Comparison of ENCODE assay signal across 9 cellular contexts in genomic region chr13:21557995-21558394, GRCh38. TPM values are rescaled to one million over a fixed set of nuclear protein-coding genes. Genes with fewer than 3 reads are reported as not detected.
DNase-seq lines count a peak whose midpoint lies in the region; ATAC-seq and TF ChIP-seq lines count a peak whose summit lies in the region.
"Had no signal": no experiment of that assay in that cellular context is flagged by ENCODE, and none has a peak within 500 bp of the region (broad histone marks: within the 10 kb centered on the region; RNA-seq: fewer than 3 reads in every experiment).

No MANE protein-coding gene starts in this region.

- H3K4me3 ChIP-seq in right atrium auricular region (no peak overlapping the region), LNCaP clone FGC (ENCODE audit: low read depth, low read length) (no peak overlapping the region), smooth muscle cell (no peak overlapping the region), upper lobe of left lung (no peak overlapping the region)

- H3K79me2 ChIP-seq in smooth muscle cell (ENCODE audit: low read depth): no peaks in the 10 kb centered on the region

- H3K27ac Mint-ChIP-seq in chondrocyte (ENCODE audit: unreplicated experiment): no peak overlapping the region

- no peaks in the 10 kb centered on the region for H3K9me3 ChIP-seq in right atrium auricular region
- H3K9me3 ChIP-seq in smooth muscle cell (replicated peaks; ENCODE audit: low read depth): no peaks in the 10 kb centered on the region
- H3K9me3 ChIP-seq in upper lobe of left lung: no peaks in the 10 kb centered on the region

- H3K4me1 ChIP-seq in right atrium auricular region (no peaks in the 10 kb centered on the region), smooth muscle cell (ENCODE audit: low read depth) (no peaks in the 10 kb centered on the region), upper lobe of left lung (peaks cover 0 to 9% (median 5%) of the 10 kb centered on the region in 4 donors)

- peaks cover 13% of the 10 kb centered on the region for H3K36me3 Mint-ChIP-seq in chondrocyte (ENCODE audit: low read depth)

- 40% methylated on average over 2 of the region's 2 CpGs for WGBS in smooth muscle cell (ENCODE audit: low lambda C conversion rate)
- 81 to 85% methylated on average over 2 of the region's 2 CpGs for WGBS in upper lobe of left lung, 2 donors

- ATAC-seq in Right ventricle myocardium superior (ENCODE audit: poor library complexity) (peak; percentile 70), upper lobe of left lung (ENCODE audit: low FRiP score in 2 of 2) (no peak)

- H3K9ac ChIP-seq in smooth muscle cell (ENCODE audit: low read depth): no peak overlapping the region

- H3K36me3 ChIP-seq in right atrium auricular region (no peaks in the 10 kb centered on the region), smooth muscle cell (ENCODE audit: low read depth) (peaks cover 8% of the 10 kb centered on the region), upper lobe of left lung (peaks cover 0 to 7% (median 2%) of the 10 kb centered on the region in 4 donors)

- TF ChIP-seq CTCF in right atrium auricular region (IDR thresholded peaks at IDR 0.05) (peak in 1 of 2 donors; percentile 60), LNCaP clone FGC (IDR thresholded peaks at IDR 0.05; ENCODE audit: control insufficient read depth, extremely low read depth, insufficient read depth) (peak; percentile 55), chondrocyte (IDR thresholded peaks at IDR 0.05) (peak; percentile 66), smooth muscle cell (IDR thresholded peaks at IDR 0.05; ENCODE audit: borderline replicate concordance, insufficient read depth, poor library complexity, severe bottlenecking) (peak; percentile 12), upper lobe of left lung (IDR thresholded peaks at IDR 0.05) (peak in 2 of 6 experiments; percentile 18 to 21)

- no peak overlapping the region for H3K27ac ChIP-seq in right atrium auricular region
- no peak overlapping the region for H3K27ac ChIP-seq in smooth muscle cell (ENCODE audit: low read depth)
- H3K27ac ChIP-seq in upper lobe of left lung: no peak overlapping the region

- H3K27me3 ChIP-seq in right atrium auricular region: no peaks in the 10 kb centered on the region
- H3K27me3 ChIP-seq in smooth muscle cell (ENCODE audit: low read depth): no peaks in the 10 kb centered on the region
- H3K27me3 ChIP-seq in upper lobe of left lung: no peaks in the 10 kb centered on the region

- TF ChIP-seq EP300 in upper lobe of left lung (IDR thresholded peaks at IDR 0.05): no peak

- DNase-seq in Right ventricle myocardium superior (no peak), right atrium auricular region (ENCODE audit: low spot score) (no peak), LNCaP clone FGC (ENCODE audit: low read depth) (no peak), chondrocyte (ENCODE audit: low spot score) (no peak), smooth muscle cell (lab: John Stamatoyannopoulos, UW; ENCODE audit: unreplicated experiment) (no peak), upper lobe of left lung (no peak), globus pallidus (ENCODE audit: low spot score) (no peak)
- DNase-seq in activated T-cell treated with anti-CD3 and anti-CD28 coated beads, Interleukin-2, amount 50 U/mL, for 48 hours: no peak
- DNase-seq: activated CD4-positive, alpha-beta T cell treated with anti-CD3 and anti-CD28 coated beads, Interleukin-2, amount 50 U/mL, for 48 hours had no signal

- no peak overlapping the region for H3K4me2 ChIP-seq in smooth muscle cell

- H4K20me1 ChIP-seq in smooth muscle cell (ENCODE audit: low read depth): no peaks in the 10 kb centered on the region

- no peak overlapping the region for H2AFZ ChIP-seq in smooth muscle cell (ENCODE audit: low read depth)

- no peaks in the 10 kb centered on the region for H3K27me3 Mint-ChIP-seq in chondrocyte (ENCODE audit: low read depth)

- peaks cover 4% of the 10 kb centered on the region for H3K9me3 Mint-ChIP-seq in chondrocyte (ENCODE audit: low read depth)

- no peak for TF ChIP-seq POLR2A in upper lobe of left lung (IDR thresholded peaks at IDR 0.05)

- no peak overlapping the region for H3K4me3 Mint-ChIP-seq in chondrocyte (ENCODE audit: unreplicated experiment)

- H3F3A ChIP-seq in smooth muscle cell (ENCODE audit: low read depth): no peaks in the 10 kb centered on the region

- no peaks in the 10 kb centered on the region for H3K4me1 Mint-ChIP-seq in chondrocyte (ENCODE audit: low read depth)

- intact Hi-C loops in Right ventricle myocardium superior (cut with DNase I): no loop called here

RNA-seq across cellular contexts. Expression of gene MICU2, which starts 46.0 kb away (rescaled TPM):
- total RNA-seq in Right ventricle myocardium superior (58.6 TPM), right atrium auricular region (10 to 100 TPM; 53.7 to 73.6 TPM), chondrocyte (26.7 to 28.5 TPM (median 27.4 TPM) in 3 replicates), smooth muscle cell (83.2 and 86.5 TPM in 2 replicates), upper lobe of left lung (10 to 100 TPM; 27.9 to 80.4 (median 46.0) TPM)
- 39.3 and 40.2 TPM in 2 replicates for polyA plus RNA-seq in smooth muscle cell
